ENCODE assay signal across 21 cellular contexts in the genomic region with DNA sequence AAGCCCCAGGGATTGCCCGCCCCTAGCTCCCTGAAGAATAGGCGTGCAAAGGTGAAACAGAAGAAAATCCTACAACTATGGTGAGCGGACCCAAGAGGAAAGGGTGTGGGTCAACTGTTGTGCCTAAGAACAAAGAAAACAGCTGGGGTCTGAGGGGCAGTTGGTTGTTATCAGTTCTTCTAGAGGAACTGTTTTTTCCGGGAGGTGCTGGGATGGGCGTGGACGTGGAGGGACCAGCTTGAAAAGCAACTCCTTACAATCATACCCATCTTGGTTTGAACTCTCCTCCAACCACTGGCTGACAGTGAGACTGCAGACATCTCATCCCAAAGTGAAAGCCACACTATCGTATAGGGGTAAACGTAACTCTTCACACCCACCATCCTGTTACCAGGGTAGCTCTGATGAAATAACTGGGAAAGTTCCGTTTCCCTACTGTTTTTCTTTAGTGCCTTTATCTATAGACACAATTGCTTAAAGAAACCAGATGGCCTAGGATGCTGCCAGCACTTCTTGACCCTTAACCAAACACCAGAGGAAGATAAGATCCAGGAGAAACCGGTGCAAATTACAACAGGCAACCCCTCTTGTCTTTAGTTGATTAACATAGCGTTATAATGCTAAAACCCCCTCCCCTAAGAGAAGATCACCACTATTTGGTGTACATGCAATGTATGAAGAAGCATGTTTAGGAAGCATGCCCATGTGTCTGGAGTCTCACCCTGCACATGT.
"Had no signal": no experiment of that assay in that cellular context is flagged by ENCODE, and none has a peak within 500 bp of the region (broad histone marks: within the 10 kb centered on the region; RNA-seq: fewer than 3 reads in every experiment).

No MANE protein-coding gene starts in this region.

- H3K9me3 ChIP-seq: mucosa of descending colon, SJSA1, testis had no signal

- H3K27me3 ChIP-seq: brain microvascular endothelial cell, SJSA1, testis had no signal

- H3K4me3 ChIP-seq: coronary artery, mucosa of descending colon, SJSA1, smooth muscle cell, testis had no signal

- H3K36me3 ChIP-seq: brain microvascular endothelial cell, SJSA1 had no signal

- ATAC-seq: activated CD8-positive, alpha-beta memory T cell treated with anti-CD3 and anti-CD28 coated beads, Interleukin-2, amount 10 ng/mL, durations not matched to agents 7 days and 5 days; esophagus mucosa; mucosa of descending colon; sciatic nerve; stimulated activated effector memory CD8-positive, alpha-beta T cell treated with anti-CD3 and anti-CD28 coated beads, Interleukin-12 subunit alpha, Interleukin-12 subunit beta, amount 100 ng/mL, for 72 hours had no signal

- H3K4me1 ChIP-seq: testis had no signal

- H3K27ac ChIP-seq: brain microvascular endothelial cell, coronary artery, SJSA1, testis had no signal

- DNase-seq: activated CD4-positive, alpha-beta memory T cell treated with anti-CD3 and anti-CD28 coated beads, Interleukin-2, amount 10 ng/mL, durations not matched to agents 7 days and 5 days; activated CD4-positive, alpha-beta T cell treated with anti-CD3 and anti-CD28 coated beads for 48 hours; activated CD4-positive, CD25-positive, alpha-beta regulatory T cell; activated CD8-positive, alpha-beta memory T cell treated with anti-CD3 and anti-CD28 coated beads, Interleukin-2, amount 10 ng/mL, durations not matched to agents 7 days and 5 days; activated naive CD4-positive, alpha-beta T cell; aorta; brain microvascular endothelial cell; hypothalamus; mammary epithelial cell; mucosa of descending colon; naive B cell; stimulated activated CD4-positive, alpha-beta T cell treated with anti-CD3 and anti-CD28 coated beads, Interleukin-4, amount 100 ng/mL, for 1 hour; SW 1271; T-helper 2 cell; testis had no signal
